Comparison of ENCODE assay signal across 18 cellular contexts in the genomic region with DNA sequence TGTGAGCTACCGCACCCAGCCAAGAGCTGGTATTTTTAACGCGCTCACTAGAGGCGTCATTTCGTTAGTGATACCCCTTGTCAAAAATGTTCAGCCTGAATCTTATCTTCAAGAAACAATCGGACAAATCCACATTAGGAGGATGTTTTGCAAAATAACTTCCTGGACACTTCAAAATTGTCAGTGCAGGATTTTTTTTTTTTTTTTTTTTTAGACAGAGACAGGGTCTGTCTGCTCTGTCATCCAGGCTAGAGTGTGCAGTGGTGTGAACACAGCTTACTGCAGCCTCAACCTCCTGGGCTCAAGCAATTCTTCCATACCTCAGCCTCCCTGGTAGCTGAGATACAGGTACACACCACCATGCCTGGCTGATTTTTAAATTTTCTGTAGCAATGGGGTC.
"Had no signal": no experiment of that assay in that cellular context is flagged by ENCODE, and none has a peak within 500 bp of the region (broad histone marks: within the 10 kb centered on the region; RNA-seq: fewer than 3 reads in every experiment).

No MANE protein-coding gene starts in this region.

- FAIRE-seq: colon had no signal

- H3K4me2 ChIP-seq: hepatocyte had no signal

- H3K27ac Mint-ChIP-seq: dendritic cell treated with granulocyte-macrophage colony-stimulating factor and Interleukin-4, amounts not matched to agents 40 ng/mL and 50 ng/mL, for 4 days; effector memory CD8-positive, alpha-beta T cell had no signal

- H3K27ac ChIP-seq: epithelial cell of prostate, esophagus squamous epithelium, gastroesophageal sphincter, neutrophil, sigmoid colon, skin epidermis, stomach, thoracic aorta, transverse colon had no signal

- H3K4me1 ChIP-seq: esophagus squamous epithelium, transverse colon had no signal

- H2AFZ ChIP-seq: hepatocyte had no signal

- H3K4me3 ChIP-seq: esophagus squamous epithelium, gastroesophageal sphincter, hepatocyte, lung, sigmoid colon, skin epidermis, stomach, thoracic aorta, transverse colon had no signal

- H3K4me3 Mint-ChIP-seq: dendritic cell treated with granulocyte-macrophage colony-stimulating factor and Interleukin-4, amounts not matched to agents 40 ng/mL and 50 ng/mL, for 4 days; effector memory CD8-positive, alpha-beta T cell; naive thymus-derived CD4-positive, alpha-beta T cell had no signal

- H3K36me3 Mint-ChIP-seq: naive thymus-derived CD4-positive, alpha-beta T cell had no signal

- H3K27me3 Mint-ChIP-seq: naive thymus-derived CD4-positive, alpha-beta T cell had no signal

- H3K9me3 ChIP-seq: esophagus squamous epithelium, gastroesophageal sphincter, neutrophil, sigmoid colon, stomach, thoracic aorta, transverse colon had no signal

- H3K79me2 ChIP-seq: hepatocyte had no signal

- DNase-seq: effector memory CD8-positive, alpha-beta T cell; esophagus squamous epithelium; left colon; naive thymus-derived CD4-positive, alpha-beta T cell; sigmoid colon; stimulated activated CD4-positive, alpha-beta T cell treated with anti-CD3 and anti-CD28 coated beads, Interleukin-2, amount 100 ng/mL, for 24 hours; stimulated activated CD4-positive, alpha-beta T cell treated with anti-CD3 and anti-CD28 coated beads, Interleukin-4, amount 100 ng/mL, for 4 hours; stomach; transverse colon had no signal

- H3K9me3 Mint-ChIP-seq: dendritic cell treated with granulocyte-macrophage colony-stimulating factor and Interleukin-4, amounts not matched to agents 40 ng/mL and 50 ng/mL, for 4 days; effector memory CD8-positive, alpha-beta T cell; naive thymus-derived CD4-positive, alpha-beta T cell had no signal

- H3K27me3 ChIP-seq: esophagus squamous epithelium, gastroesophageal sphincter, hepatocyte, neutrophil, sigmoid colon, stomach, transverse colon had no signal

- H3K36me3 ChIP-seq: esophagus squamous epithelium, gastroesophageal sphincter, sigmoid colon, stomach, thoracic aorta, transverse colon had no signal
